In the genomic region with DNA sequence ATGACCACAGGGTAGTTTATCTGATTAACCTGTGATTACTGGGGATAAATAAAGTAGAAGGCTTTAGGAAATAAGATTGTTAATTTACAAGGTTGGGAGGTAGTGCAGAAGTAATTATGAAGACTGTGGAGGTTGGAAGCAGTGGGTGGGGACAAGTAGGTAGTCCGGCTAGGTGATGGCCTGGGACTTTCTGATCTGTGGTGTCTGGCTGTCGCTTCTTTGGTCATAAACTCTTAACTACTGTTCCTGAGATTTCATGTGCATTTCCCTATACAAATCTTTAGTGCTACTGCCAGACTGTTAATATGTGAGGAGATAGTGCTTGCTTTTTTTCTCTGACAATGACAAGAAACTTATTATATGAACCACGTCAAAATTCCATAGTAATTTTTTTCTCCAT, we compare ENCODE assay signal across 15 cellular contexts. TPM values are rescaled to one million over a fixed set of nuclear protein-coding genes. Genes with fewer than 3 reads are reported as not detected.
A peak's percentile ranks its signal among the peaks of the same experiment; 100 is the strongest.
DNase-seq lines count a peak whose midpoint lies in the region; ATAC-seq and TF ChIP-seq lines count a peak whose summit lies in the region.
"Had no signal": no experiment of that assay in that cellular context is flagged by ENCODE, and none has a peak within 500 bp of the region (broad histone marks: within the 10 kb centered on the region; RNA-seq: fewer than 3 reads in every experiment).

No MANE protein-coding gene starts in this region.

- no peaks in the 10 kb centered on the region for H3K9me3 ChIP-seq in GM23248 (ENCODE audit: low read depth)

- DNase-seq in activated CD8-positive, alpha-beta T cell treated with anti-CD3 and anti-CD28 coated beads, Interleukin-2, amount 10 ng/mL, durations not matched to agents 7 days and 5 days: no peak
- DNase-seq in activated CD8-positive, alpha-beta T cell treated with anti-CD3 and anti-CD28 coated beads for 36 hours: no peak
- DNase-seq in natural killer cell (no peak), NCI-H1048 (lab: John Stamatoyannopoulos, UW) (no peak), GM23248 (no peak)
- DNase-seq in stimulated activated CD4-positive, alpha-beta T cell treated with anti-CD3 and anti-CD28 coated beads, Interleukin-12 subunit alpha, Interleukin-12 subunit beta, amount 100 ng/mL, for 4 hours: no peak
- DNase-seq: C1 segment of cervical spinal cord, NCI-H1436, NCI-H1930, NCI-H345, NCI-H524 treated with DMSO at 0.1 percent for 48 hours had no signal

- in situ Hi-C loops in GM23248 (cut with MboI): loop anchor here (10.0 kb wide), 2 partner anchors 60 to 110 kb away; no protein-coding TSS in a partner anchor

- no peaks in the 10 kb centered on the region for H3K9me2 ChIP-seq in GM23248 (ENCODE audit: insufficient read depth)

- H3K27ac Mint-ChIP-seq in activated CD8-positive, alpha-beta T cell treated with anti-CD3 and anti-CD28 coated beads, Interleukin-2, amount 10 ng/mL, durations not matched to agents 7 days and 5 days: peak overlapping the region; percentile 16
- H3K27ac Mint-ChIP-seq in activated CD8-positive, alpha-beta T cell treated with anti-CD3 and anti-CD28 coated beads for 36 hours: no peak overlapping the region
- no peak overlapping the region for H3K27ac Mint-ChIP-seq in activated T-helper 17 cell treated with anti-CD3 and anti-CD28 coated beads, Interleukin-2, amount 50 U/mL, for 72 hours
- H3K27ac Mint-ChIP-seq in natural killer cell: peak overlapping the region in 1 of 2 donors; percentile 54

- peaks cover 30% of the 10 kb centered on the region for H3K27me3 Mint-ChIP-seq in activated CD8-positive, alpha-beta T cell treated with anti-CD3 and anti-CD28 coated beads, Interleukin-2, amount 10 ng/mL, durations not matched to agents 7 days and 5 days (ENCODE audit: low read depth)
- peaks cover 48% of the 10 kb centered on the region for H3K27me3 Mint-ChIP-seq in activated CD8-positive, alpha-beta T cell treated with anti-CD3 and anti-CD28 coated beads for 36 hours
- peaks cover 31% of the 10 kb centered on the region for H3K27me3 Mint-ChIP-seq in activated T-helper 17 cell treated with anti-CD3 and anti-CD28 coated beads, Interleukin-2, amount 50 U/mL, for 72 hours
- H3K27me3 Mint-ChIP-seq in natural killer cell (ENCODE audit: low read depth in 2 of 2): peaks cover 23 to 28% of the 10 kb centered on the region in 2 donors

- no peak for ATAC-seq in activated CD8-positive, alpha-beta T cell treated with anti-CD3 and anti-CD28 coated beads, Interleukin-2, amount 10 ng/mL, durations not matched to agents 7 days and 5 days
- ATAC-seq in activated CD8-positive, alpha-beta T cell treated with anti-CD3 and anti-CD28 coated beads for 36 hours: no peak
- ATAC-seq in activated T-helper 17 cell treated with anti-CD3 and anti-CD28 coated beads, Interleukin-2, amount 50 U/mL, for 72 hours (replicated peaks): peak; percentile 18
- ATAC-seq in natural killer cell: peak in 1 of 3 donors; percentile 20

- no peaks in the 10 kb centered on the region for H3F3A ChIP-seq in GM23248 (ENCODE audit: insufficient read depth)

- H3K79me2 ChIP-seq in GM23248 (ENCODE audit: insufficient read depth): no peaks in the 10 kb centered on the region

- no peaks in the 10 kb centered on the region for H3K36me3 ChIP-seq in GM23248 (ENCODE audit: low read depth)

- no peak for TF ChIP-seq CTCF in activated CD8-positive, alpha-beta T cell treated with anti-CD3 and anti-CD28 coated beads for 36 hours (IDR thresholded peaks at IDR 0.05)
- TF ChIP-seq CTCF in natural killer cell (IDR thresholded peaks at IDR 0.05): no peak

- no peak overlapping the region for H3K27ac ChIP-seq in GM23248

- H4K20me1 ChIP-seq in GM23248 (ENCODE audit: insufficient read depth): no peaks in the 10 kb centered on the region

- peaks cover 43% of the 10 kb centered on the region for H3K27me3 ChIP-seq in GM23248 (replicated peaks; ENCODE audit: insufficient read depth)

- H3K9ac ChIP-seq in GM23248: no peak overlapping the region

- intact Hi-C loops in activated CD8-positive, alpha-beta T cell treated with anti-CD3 and anti-CD28 coated beads for 36 hours (cut with micrococcal nuclease): no loop called here
- intact Hi-C loops in natural killer cell (cut with micrococcal nuclease): no loop called here

- no peaks in the 10 kb centered on the region for H3K4me1 ChIP-seq in GM23248 (ENCODE audit: insufficient read depth)

- H3K9me3 Mint-ChIP-seq in activated CD8-positive, alpha-beta T cell treated with anti-CD3 and anti-CD28 coated beads, Interleukin-2, amount 10 ng/mL, durations not matched to agents 7 days and 5 days (ENCODE audit: insufficient read depth): no peaks in the 10 kb centered on the region
- H3K9me3 Mint-ChIP-seq in activated CD8-positive, alpha-beta T cell treated with anti-CD3 and anti-CD28 coated beads for 36 hours: no peaks in the 10 kb centered on the region
- no peaks in the 10 kb centered on the region for H3K9me3 Mint-ChIP-seq in activated T-helper 17 cell treated with anti-CD3 and anti-CD28 coated beads, Interleukin-2, amount 50 U/mL, for 72 hours
- H3K9me3 Mint-ChIP-seq in natural killer cell: no peaks in the 10 kb centered on the region
- H3K9me3 Mint-ChIP-seq: CD8-positive, alpha-beta memory T cell had no signal

- H3K4me2 ChIP-seq in GM23248 (ENCODE audit: unreplicated experiment): no peak overlapping the region

- POLR2A ChIA-PET in activated CD8-positive, alpha-beta T cell treated with anti-CD3 and anti-CD28 coated beads, Interleukin-2, amount 10 ng/mL, durations not matched to agents 7 days and 5 days (lab: Charles Lee): no interaction called here
- POLR2A ChIA-PET in activated CD8-positive, alpha-beta T cell treated with anti-CD3 and anti-CD28 coated beads for 36 hours (lab: Charles Lee): interaction anchor here (0.7 kb wide), 1 partner anchor 13 kb away, joined by 3 read pairs; no protein-coding TSS in a partner anchor

- H3K4me3 Mint-ChIP-seq in activated CD8-positive, alpha-beta T cell treated with anti-CD3 and anti-CD28 coated beads, Interleukin-2, amount 10 ng/mL, durations not matched to agents 7 days and 5 days: peak overlapping the region; percentile 9
- no peak overlapping the region for H3K4me3 Mint-ChIP-seq in activated CD8-positive, alpha-beta T cell treated with anti-CD3 and anti-CD28 coated beads for 36 hours
- peak overlapping the region; percentile 45 for H3K4me3 Mint-ChIP-seq in activated T-helper 17 cell treated with anti-CD3 and anti-CD28 coated beads, Interleukin-2, amount 50 U/mL, for 72 hours
- peak overlapping the region; percentile 57 for H3K4me3 Mint-ChIP-seq in natural killer cell

- H3K4me3 ChIP-seq in GM08714 (ENCODE audit: low read length) (peak overlapping the region; percentile 18; the same call in 1 of the 2 replicates), GM23248 (no peak overlapping the region)

- H3K36me3 Mint-ChIP-seq in activated CD8-positive, alpha-beta T cell treated with anti-CD3 and anti-CD28 coated beads, Interleukin-2, amount 10 ng/mL, durations not matched to agents 7 days and 5 days (ENCODE audit: low read depth): peaks cover 2% of the 10 kb centered on the region
- no peaks in the 10 kb centered on the region for H3K36me3 Mint-ChIP-seq in activated CD8-positive, alpha-beta T cell treated with anti-CD3 and anti-CD28 coated beads for 36 hours (ENCODE audit: low read depth)
- H3K36me3 Mint-ChIP-seq in activated T-helper 17 cell treated with anti-CD3 and anti-CD28 coated beads, Interleukin-2, amount 50 U/mL, for 72 hours (ENCODE audit: low read depth): no peaks in the 10 kb centered on the region
- no peaks in the 10 kb centered on the region for H3K36me3 Mint-ChIP-seq in natural killer cell
- H3K36me3 Mint-ChIP-seq: CD8-positive, alpha-beta memory T cell had no signal

- H3K4me1 Mint-ChIP-seq in activated CD8-positive, alpha-beta T cell treated with anti-CD3 and anti-CD28 coated beads, Interleukin-2, amount 10 ng/mL, durations not matched to agents 7 days and 5 days (ENCODE audit: low read depth): peaks cover 24% of the 10 kb centered on the region
- peaks cover 32% of the 10 kb centered on the region for H3K4me1 Mint-ChIP-seq in activated CD8-positive, alpha-beta T cell treated with anti-CD3 and anti-CD28 coated beads for 36 hours (ENCODE audit: low read depth)
- peaks cover 19% of the 10 kb centered on the region for H3K4me1 Mint-ChIP-seq in activated T-helper 17 cell treated with anti-CD3 and anti-CD28 coated beads, Interleukin-2, amount 50 U/mL, for 72 hours
- peaks cover 12 to 14% of the 10 kb centered on the region in 2 donors for H3K4me1 Mint-ChIP-seq in natural killer cell

- CTCF ChIA-PET in activated CD8-positive, alpha-beta T cell treated with anti-CD3 and anti-CD28 coated beads, Interleukin-2, amount 10 ng/mL, durations not matched to agents 7 days and 5 days (lab: Charles Lee): interaction anchor here (1.9 kb wide), 1 partner anchor 28 kb away, joined by 6 read pairs; no protein-coding TSS in a partner anchor
- CTCF ChIA-PET in activated CD8-positive, alpha-beta T cell treated with anti-CD3 and anti-CD28 coated beads for 36 hours (lab: Charles Lee): interaction anchor here (2.5 kb wide), 1 partner anchor 28 kb away, joined by 9 read pairs; no protein-coding TSS in a partner anchor

- no peak overlapping the region for H2AFZ ChIP-seq in GM23248

- 56 to 60% methylated on average over 3 of the region's 3 CpGs for WGBS in GM23248 (ENCODE audit: low coverage in 1 of 2, low lambda C conversion rate in 2 of 2, missing lambda C conversion rate in 2 of 2), 2 experiments

RNA-seq across cellular contexts. Expression of gene HNF1B, which starts 19.5 kb away (rescaled TPM):
- not detected for total RNA-seq in activated CD8-positive, alpha-beta T cell treated with anti-CD3 and anti-CD28 coated beads, Interleukin-2, amount 10 ng/mL, durations not matched to agents 7 days and 5 days
- total RNA-seq in activated CD8-positive, alpha-beta T cell treated with anti-CD3 and anti-CD28 coated beads for 36 hours: under 1 TPM; 0.59 to 0.60 TPM
- total RNA-seq in activated T-helper 17 cell treated with anti-CD3 and anti-CD28 coated beads, Interleukin-2, amount 50 U/mL, for 72 hours: under 1 TPM in 1 of 2 donors, not detected in 1; 0.50 TPM
- total RNA-seq in natural killer cell: not detected
- total RNA-seq in GM23248 (2014; rRNA removed; shearing (Covaris generic)): not detected in 2 replicates
- not detected in 2 replicates for polyA plus RNA-seq in GM23248 (2016; fragmentation: Nextera tagmentation; extraction: Ambion mirVana)
- total RNA-seq: A673 had no signal
- polyA plus RNA-seq: CD8-positive, alpha-beta memory T cell had no signal
